In genomic region chr18:7608174-7608550, GRCh38 we compare ENCODE assay signal across 23 cellular contexts. TPM values are rescaled to one million over a fixed set of nuclear protein-coding genes. Genes with fewer than 3 reads are reported as not detected.
DNase-seq lines count a peak whose midpoint lies in the region; FAIRE-seq and TF ChIP-seq lines count a peak whose summit lies in the region.
"Had no signal": no experiment of that assay in that cellular context is flagged by ENCODE, and none has a peak within 500 bp of the region (broad histone marks: within the 10 kb centered on the region; RNA-seq: fewer than 3 reads in every experiment).

No MANE protein-coding gene starts in this region.

- H3K36me3 ChIP-seq in astrocyte (ENCODE audit: insufficient read depth, low read length) (no peaks in the 10 kb centered on the region), smooth muscle cell (ENCODE audit: low read depth) (no peaks in the 10 kb centered on the region)
- H3K36me3 ChIP-seq: adrenal gland; BLaER1 treated with 17β-estradiol and CSF1 and Interleukin-3, amounts not matched to agents 10 nM and 100 nM; neutrophil had no signal

- H3K27ac ChIP-seq in astrocyte (ENCODE audit: low read depth, low read length) (peak overlapping the region; percentile 73), smooth muscle cell (ENCODE audit: low read depth) (peak overlapping the region; percentile 65)
- H3K27ac ChIP-seq: adrenal gland; BLaER1 treated with 17β-estradiol and CSF1 and Interleukin-3, amounts not matched to agents 10 nM and 100 nM; neutrophil had no signal

- peak; percentile 52 for FAIRE-seq in astrocyte (lab: Jason Lieb, UNC)
- FAIRE-seq: colon had no signal

- H3K4me1 ChIP-seq in astrocyte (ENCODE audit: insufficient read depth, low read length), result peaks cover 29% of the 10 kb centered on the region
- peaks cover 31% of the 10 kb centered on the region for H3K4me1 ChIP-seq in smooth muscle cell (ENCODE audit: low read depth)
- H3K4me1 ChIP-seq: BLaER1 treated with 17β-estradiol and CSF1 and Interleukin-3, amounts not matched to agents 10 nM and 100 nM had no signal

- H3K27me3 ChIP-seq in astrocyte (ENCODE audit: insufficient read depth, low read length) (no peaks in the 10 kb centered on the region), smooth muscle cell (ENCODE audit: low read depth) (no peaks in the 10 kb centered on the region)
- H3K27me3 ChIP-seq: adrenal gland; BLaER1 treated with 17β-estradiol and CSF1 and Interleukin-3, amounts not matched to agents 10 nM and 100 nM; neutrophil had no signal

- H3K9ac ChIP-seq in astrocyte (ENCODE audit: low read length) (peak overlapping the region; percentile 67), smooth muscle cell (ENCODE audit: low read depth) (peak overlapping the region; percentile 19)
- H3K9ac ChIP-seq: BLaER1 treated with 17β-estradiol and CSF1 and Interleukin-3, amounts not matched to agents 10 nM and 100 nM had no signal

- no peaks in the 10 kb centered on the region for H4K20me1 ChIP-seq in astrocyte (ENCODE audit: insufficient read depth, low read length)
- H4K20me1 ChIP-seq in smooth muscle cell (ENCODE audit: low read depth), result peaks cover 66% of the 10 kb centered on the region
- H4K20me1 ChIP-seq: BLaER1 treated with 17β-estradiol and CSF1 and Interleukin-3, amounts not matched to agents 10 nM and 100 nM had no signal

- H3K9me3 ChIP-seq in astrocyte (ENCODE audit: insufficient read depth, low read depth, low read length), result no peaks in the 10 kb centered on the region
- H3K9me3 ChIP-seq in smooth muscle cell (replicated peaks; ENCODE audit: low read depth), result no peaks in the 10 kb centered on the region
- H3K9me3 ChIP-seq: adrenal gland; BLaER1 treated with 17β-estradiol and CSF1 and Interleukin-3, amounts not matched to agents 10 nM and 100 nM; neutrophil had no signal

- peaks cover 16% of the 10 kb centered on the region for H3F3A ChIP-seq in smooth muscle cell (ENCODE audit: low read depth)

- H3K79me2 ChIP-seq in astrocyte (ENCODE audit: insufficient read depth, low read length) (peaks cover 78% of the 10 kb centered on the region), smooth muscle cell (ENCODE audit: low read depth) (peaks cover 85% of the 10 kb centered on the region)

- WGBS in smooth muscle cell (ENCODE audit: low lambda C conversion rate), result 24% methylated on average over 1 of the region's 1 CpG

- H3K9me3 Mint-ChIP-seq in astrocyte (ENCODE audit: unreplicated experiment), result no peaks in the 10 kb centered on the region

- peak; percentile 24 for DNase-seq in ELR (ENCODE audit: low read depth)
- DNase-seq in astrocyte (ENCODE audit: low read depth), result peak; percentile 61
- peak; percentile 15 for DNase-seq in kidney glomerular epithelial cell (lab: John Stamatoyannopoulos, UW)
- DNase-seq in smooth muscle cell (lab: John Stamatoyannopoulos, UW; ENCODE audit: unreplicated experiment), result no peak
- DNase-seq in SW 1271 (lab: John Stamatoyannopoulos, UW), result no peak
- no peak for DNase-seq in central memory CD4-positive, alpha-beta T cell
- no peak for DNase-seq in activated CD8-positive, alpha-beta memory T cell treated with anti-CD3 and anti-CD28 coated beads for 24 hours
- DNase-seq: activated CD4-positive, alpha-beta T cell treated with anti-CD3 and anti-CD28 coated beads for 4 hours; activated effector memory CD4-positive, alpha-beta T cell treated with Interleukin-2 at 50 U/mL for 16 hours; adrenal gland; DMS153; H7; head of caudate nucleus; KG1; mesendoderm; NCI-H1092; NCI-H2081 treated with DMSO at 0.1 percent for 48 hours; NCI-H524 treated with DMSO at 0.1 percent for 48 hours; stimulated activated CD4-positive, alpha-beta T cell treated with anti-CD3 and anti-CD28 coated beads, Interleukin-4, amount 100 ng/mL, for 1 hour; substantia nigra had no signal

- no peaks in the 10 kb centered on the region for H3K27me3 Mint-ChIP-seq in astrocyte (ENCODE audit: low read depth, unreplicated experiment)

- peak overlapping the region; percentile 6 for H3K4me3 ChIP-seq in astrocyte (ENCODE audit: insufficient read depth, low read depth, low read length)
- no peak overlapping the region for H3K4me3 ChIP-seq in smooth muscle cell
- H3K4me3 ChIP-seq: adrenal gland; BLaER1 treated with 17β-estradiol and CSF1 and Interleukin-3, amounts not matched to agents 10 nM and 100 nM had no signal

- no peak overlapping the region for H3K4me3 Mint-ChIP-seq in astrocyte (ENCODE audit: unreplicated experiment)

- TF ChIP-seq CTCF in astrocyte (IDR thresholded peaks at IDR 0.05; ENCODE audit: insufficient read depth, low read depth, low read length) (no peak), smooth muscle cell (IDR thresholded peaks at IDR 0.05; ENCODE audit: borderline replicate concordance, insufficient read depth, poor library complexity, severe bottlenecking) (no peak)

- peaks cover 33% of the 10 kb centered on the region for H3K4me1 Mint-ChIP-seq in astrocyte (ENCODE audit: low read depth, unreplicated experiment)

- peaks cover 2% of the 10 kb centered on the region for H3K36me3 Mint-ChIP-seq in astrocyte (ENCODE audit: low read depth, unreplicated experiment)

- H3K4me2 ChIP-seq in astrocyte (ENCODE audit: low read length) (peak overlapping the region; percentile 70), smooth muscle cell (peak overlapping the region; percentile 61)
- H3K4me2 ChIP-seq: BLaER1 treated with 17β-estradiol and CSF1 and Interleukin-3, amounts not matched to agents 10 nM and 100 nM had no signal

- no peak overlapping the region for H2AFZ ChIP-seq in astrocyte (ENCODE audit: low read depth, low read length)
- H2AFZ ChIP-seq in smooth muscle cell (ENCODE audit: low read depth), result no peak overlapping the region

- peak overlapping the region; percentile 65 for H3K27ac Mint-ChIP-seq in astrocyte (ENCODE audit: unreplicated experiment)

RNA-seq across cellular contexts. Expression of gene PTPRM, which starts 41.0 kb away (rescaled TPM):
- total RNA-seq in astrocyte (53.1 and 59.6 TPM in 2 replicates), smooth muscle cell (87.9 and 115 TPM in 2 replicates)
- 57.5 and 63.0 TPM in 2 replicates for polyA plus RNA-seq in smooth muscle cell

Comparison
In these comparisons a context has a peak if more than half of its experiments do, and no peak if none do; other contexts are left out.
1. DNase-seq: peak in ELR (single experiment), astrocyte (single experiment) and kidney glomerular epithelial cell (single experiment); none in smooth muscle cell (single experiment), SW 1271 (0 of 2), central memory CD4-positive, alpha-beta T cell (single experiment) and activated CD8-positive, alpha-beta memory T cell treated with anti-CD3 and anti-CD28 coated beads for 24 hours (single experiment).